ENCODE assay signal across 13 cellular contexts in the genomic region with DNA sequence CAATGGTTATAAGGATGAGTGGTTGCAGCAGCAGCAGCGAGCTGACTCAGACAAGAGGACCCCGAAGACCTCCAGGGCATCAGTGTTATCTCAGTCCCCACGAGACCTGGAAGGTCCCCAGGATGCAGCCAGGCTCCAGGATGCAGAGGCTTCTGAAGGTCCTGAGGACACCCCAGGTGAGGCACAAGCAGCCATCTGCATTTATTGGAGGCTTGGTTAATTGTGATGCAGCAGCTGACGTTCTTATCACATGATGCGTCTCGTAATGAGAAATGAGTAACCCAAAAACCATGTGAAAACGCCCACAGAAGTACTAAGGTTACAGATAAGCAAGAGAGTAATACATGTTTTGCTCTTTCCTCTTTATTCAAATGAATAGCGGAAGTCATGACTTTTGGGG. TPM values are rescaled to one million over a fixed set of nuclear protein-coding genes. Genes with fewer than 3 reads are reported as not detected.
A peak's percentile ranks its signal among the peaks of the same experiment; 100 is the strongest.
DNase-seq lines count a peak whose midpoint lies in the region; ATAC-seq and TF ChIP-seq lines count a peak whose summit lies in the region.
"Had no signal": no experiment of that assay in that cellular context is flagged by ENCODE, and none has a peak within 500 bp of the region (broad histone marks: within the 10 kb centered on the region; RNA-seq: fewer than 3 reads in every experiment).

No MANE protein-coding gene starts in this region.

- H3K36me3 ChIP-seq in endodermal cell (ENCODE audit: control insufficient read depth, insufficient read depth, low read length) (no peaks in the 10 kb centered on the region), body of pancreas (replicated peaks in 1 of 2; ENCODE audit: insufficient read depth in 1 of 2, low read depth in 2 of 2) (no peaks in the 10 kb centered on the region)
- H3K36me3 ChIP-seq: left ventricle myocardium inferior had no signal

- H3K36me3 Mint-ChIP-seq in activated T-helper 17 cell treated with anti-CD3 and anti-CD28 coated beads, Interleukin-2, amount 50 U/mL, for 72 hours (ENCODE audit: low read depth): no peaks in the 10 kb centered on the region
- no peaks in the 10 kb centered on the region for H3K36me3 Mint-ChIP-seq in endodermal cell (ENCODE audit: low read depth)

- H3K27me3 ChIP-seq in endodermal cell (ENCODE audit: control insufficient read depth, insufficient read depth, low read length, poor library complexity, severe bottlenecking) (no peaks in the 10 kb centered on the region), body of pancreas (no peaks in the 10 kb centered on the region)

- H3K27ac Mint-ChIP-seq in activated T-helper 17 cell treated with anti-CD3 and anti-CD28 coated beads, Interleukin-2, amount 50 U/mL, for 72 hours: peak overlapping the region; percentile 49
- no peak overlapping the region for H3K27ac Mint-ChIP-seq in endodermal cell
- H3K27ac Mint-ChIP-seq: activated T-helper 1 cell treated with anti-CD3 and anti-CD28 coated beads, Interleukin-12 subunit alpha, Interleukin-12 subunit beta, Interleukin-2, Interleukin-4 antibody, amounts not matched to agents 30 ng/mL and 10 ng/mL and 1 ng/mL, durations not matched to agents 14 hours and 24 hours and 36 hours had no signal

- no peak for TF ChIP-seq POLR2A in body of pancreas (IDR thresholded peaks at IDR 0.05)

- ATAC-seq in activated CD4-positive, CD25-positive, alpha-beta regulatory T cell treated with anti-CD3 and anti-CD28 coated beads, Interleukin-2, amount 50 U/mL, for 24 hours: peak; percentile 94 to 99
- ATAC-seq in HG03432 (IDR thresholded peaks at IDR 0.05; ENCODE audit: unreplicated experiment) (peak; percentile 56), body of pancreas (no peak)
- peak; percentile 98 for ATAC-seq in activated T-helper 17 cell treated with anti-CD3 and anti-CD28 coated beads, Interleukin-2, amount 50 U/mL, for 72 hours (replicated peaks)

- H3K4me1 ChIP-seq in endodermal cell (ENCODE audit: control insufficient read depth, insufficient read depth, low read length) (no peaks in the 10 kb centered on the region), body of pancreas (no peaks in the 10 kb centered on the region)
- H3K4me1 ChIP-seq: left ventricle myocardium inferior had no signal

- DNase-seq in activated CD4-positive, CD25-positive, alpha-beta regulatory T cell treated with anti-CD3 and anti-CD28 coated beads, Interleukin-2, amount 50 U/mL, for 72 hours: no peak
- DNase-seq in non-pigmented ciliary epithelial cell (ENCODE audit: low read depth): peak; percentile 56
- DNase-seq in NCI-H524 treated with DMSO at 0.1 percent for 48 hours (lab: John Stamatoyannopoulos, UW): no peak
- DNase-seq in endodermal cell: no peak
- DNase-seq in body of pancreas: no peak
- DNase-seq: 8988T, left ventricle myocardium inferior, NCI-H2171 treated with DMSO at 0.1 percent for 48 hours, retina had no signal

- H3K9me3 ChIP-seq in endodermal cell (ENCODE audit: control insufficient read depth, low read length) (peaks cover 13% of the 10 kb centered on the region), body of pancreas (no peaks in the 10 kb centered on the region)

- intact Hi-C loops in body of pancreas (cut with DNase I): no loop called here

- H3K4me3 Mint-ChIP-seq in activated T-helper 17 cell treated with anti-CD3 and anti-CD28 coated beads, Interleukin-2, amount 50 U/mL, for 72 hours: no peak overlapping the region
- no peak overlapping the region for H3K4me3 Mint-ChIP-seq in endodermal cell
- H3K4me3 Mint-ChIP-seq: activated T-helper 1 cell treated with anti-CD3 and anti-CD28 coated beads, Interleukin-12 subunit alpha, Interleukin-12 subunit beta, Interleukin-2, Interleukin-4 antibody, amounts not matched to agents 30 ng/mL and 10 ng/mL and 1 ng/mL, durations not matched to agents 14 hours and 24 hours and 36 hours had no signal

- no peak overlapping the region for H3K9ac ChIP-seq in endodermal cell (ENCODE audit: extremely low read depth, low read length, poor library complexity, severe bottlenecking)

- TF ChIP-seq CTCF in endodermal cell (conservative IDR thresholded peaks at IDR 0.05): no peak
- TF ChIP-seq CTCF in body of pancreas (IDR thresholded peaks at IDR 0.05): no peak

- WGBS in endodermal cell (ENCODE audit: insufficient coverage in 1 of 2, insufficient read length in 1 of 2), 2 experiments: 78 to 91% methylated on average over 7 to 8 of the region's 8 CpGs
- 61 to 73% methylated on average over 8 of the region's 8 CpGs for WGBS in body of pancreas, 2 donors

- H3K27ac ChIP-seq in endodermal cell (ENCODE audit: low read depth, low read length): no peak overlapping the region
- no peak overlapping the region for H3K27ac ChIP-seq in body of pancreas
- H3K27ac ChIP-seq: left ventricle myocardium inferior had no signal

- H3K27me3 Mint-ChIP-seq in activated T-helper 17 cell treated with anti-CD3 and anti-CD28 coated beads, Interleukin-2, amount 50 U/mL, for 72 hours: no peaks in the 10 kb centered on the region
- no peaks in the 10 kb centered on the region for H3K27me3 Mint-ChIP-seq in endodermal cell (ENCODE audit: insufficient read depth)

- H3K4me1 Mint-ChIP-seq in activated T-helper 17 cell treated with anti-CD3 and anti-CD28 coated beads, Interleukin-2, amount 50 U/mL, for 72 hours: peaks cover 6% of the 10 kb centered on the region
- H3K4me1 Mint-ChIP-seq in endodermal cell: peaks cover 2% of the 10 kb centered on the region

- H3K4me3 ChIP-seq in endodermal cell (ENCODE audit: low read length): no peak overlapping the region
- H3K4me3 ChIP-seq in body of pancreas: no peak overlapping the region
- H3K4me3 ChIP-seq: left ventricle myocardium inferior had no signal

- H3K9me3 Mint-ChIP-seq in activated T-helper 17 cell treated with anti-CD3 and anti-CD28 coated beads, Interleukin-2, amount 50 U/mL, for 72 hours: no peaks in the 10 kb centered on the region
- peaks cover 8% of the 10 kb centered on the region for H3K9me3 Mint-ChIP-seq in endodermal cell

RNA-seq across cellular contexts. Expression of a gene that starts 17.4 kb away (rescaled TPM):
- total RNA-seq in activated T-helper 17 cell treated with anti-CD3 and anti-CD28 coated beads, Interleukin-2, amount 50 U/mL, for 72 hours: under 1 TPM; 0.32 to 0.95 TPM
- total RNA-seq in endodermal cell: under 1 TPM in 1 of 2 donors, not detected in 1; 0.57 TPM
- 0.28 TPM for polyA plus RNA-seq in endodermal cell (2013, experiment 1 of 2)
- 0.12 TPM for polyA plus RNA-seq in endodermal cell (2013, experiment 2 of 2)
- under 1 TPM in 1 of 2 donors, not detected in 1; 0.26 TPM for total RNA-seq in body of pancreas
- total RNA-seq: left ventricle myocardium inferior had no signal

RNA-seq across cellular contexts. Expression of a gene that starts 23.8 kb away (rescaled TPM):
- total RNA-seq in activated T-helper 17 cell treated with anti-CD3 and anti-CD28 coated beads, Interleukin-2, amount 50 U/mL, for 72 hours: under 1 TPM in 1 of 2 donors, not detected in 1; 0.50 TPM
- not detected for total RNA-seq in endodermal cell
- polyA plus RNA-seq in endodermal cell (2013, experiment 1 of 2): not detected
- not detected for polyA plus RNA-seq in endodermal cell (2013, experiment 2 of 2)
- not detected for total RNA-seq in body of pancreas
- total RNA-seq: activated T-helper 1 cell treated with anti-CD3 and anti-CD28 coated beads, Interleukin-12 subunit alpha, Interleukin-12 subunit beta, Interleukin-2, Interleukin-4 antibody, amounts not matched to agents 30 ng/mL and 10 ng/mL and 1 ng/mL, durations not matched to agents 14 hours and 24 hours and 36 hours; left ventricle myocardium inferior had no signal

RNA-seq across cellular contexts. Expression of a gene that starts 36.3 kb away (rescaled TPM):
- 10 to 100 TPM; 69.1 to 83.9 TPM for total RNA-seq in activated T-helper 17 cell treated with anti-CD3 and anti-CD28 coated beads, Interleukin-2, amount 50 U/mL, for 72 hours
- total RNA-seq in endodermal cell: 10 to 100 TPM; 40.5 to 46.3 TPM
- 22.0 TPM for polyA plus RNA-seq in endodermal cell (2013, experiment 1 of 2)
- polyA plus RNA-seq in endodermal cell (2013, experiment 2 of 2): 18.6 TPM
- total RNA-seq in body of pancreas: 1 to 10 TPM; 7.3 to 9.9 TPM
